ENCODE assay signal across 16 cellular contexts in genomic region chr3:122003112-122003511, GRCh38. TPM values are rescaled to one million over a fixed set of nuclear protein-coding genes. Genes with fewer than 3 reads are reported as not detected.
DNase-seq lines count a peak whose midpoint lies in the region; ATAC-seq, FAIRE-seq and TF ChIP-seq lines count a peak whose summit lies in the region.
"Had no signal": no experiment of that assay in that cellular context is flagged by ENCODE, and none has a peak within 500 bp of the region (broad histone marks: within the 10 kb centered on the region; RNA-seq: fewer than 3 reads in every experiment).

No MANE protein-coding gene starts in this region.

- H3K27me3 ChIP-seq in OCI-LY1 (ENCODE audit: insufficient read depth, low read length) (no peaks in the 10 kb centered on the region), small intestine (ENCODE audit: control insufficient read depth in 2 of 2, insufficient read depth in 2 of 2, low read length in 2 of 2) (peaks cover 0 to 2% of the 10 kb centered on the region in 2 donors)

- ATAC-seq in stimulated activated naive B cell treated with anti-CD40 and anti-IgM and Interleukin-4, amounts not matched to agents 10 μg/mL and 1 μg/mL and 100 μg/mL, for 72 hours (replicated peaks): peak; percentile 54 to 62
- no peak for ATAC-seq in HG02588 (IDR thresholded peaks at IDR 0.05; ENCODE audit: unreplicated experiment)
- ATAC-seq: A549 had no signal

- peaks cover 28% of the 10 kb centered on the region for H3K4me1 Mint-ChIP-seq in activated CD4-positive, alpha-beta T cell treated with anti-CD3 and anti-CD28 coated beads, Interleukin-2, amount 10 ng/mL, durations not matched to agents 24 days and 14 days
- peaks cover 69% of the 10 kb centered on the region for H3K4me1 Mint-ChIP-seq in dendritic cell treated with granulocyte-macrophage colony-stimulating factor and Interleukin-4, amounts not matched to agents 40 ng/mL and 50 ng/mL, for 4 days (ENCODE audit: low read depth)
- H3K4me1 Mint-ChIP-seq in stimulated activated naive B cell treated with anti-CD40 and anti-IgM and Interleukin-4, amounts not matched to agents 10 μg/mL and 1 μg/mL and 100 μg/mL, for 72 hours: peaks cover 61 to 81% of the 10 kb centered on the region in 2 donors

- FAIRE-seq in small intestine (lab: Jason Lieb, UNC): no peak
- FAIRE-seq: A549 had no signal

- H3K79me2 ChIP-seq in OCI-LY1 (ENCODE audit: insufficient read depth, low read length): no peaks in the 10 kb centered on the region

- peak overlapping the region; percentile 0; the same call in 1 of the 2 replicates for H3K9ac ChIP-seq in OCI-LY1 (ENCODE audit: low read length)

- H3K9me3 ChIP-seq in OCI-LY1 (ENCODE audit: low read length) (no peaks in the 10 kb centered on the region), small intestine (ENCODE audit: control insufficient read depth, low read depth) (no peaks in the 10 kb centered on the region)
- H3K9me3 ChIP-seq: A549 had no signal

- peaks cover 16% of the 10 kb centered on the region; the same call in 1 of the 2 replicates for H3K36me3 ChIP-seq in OCI-LY1 (ENCODE audit: insufficient read depth, low read length)
- no peaks in the 10 kb centered on the region for H3K36me3 ChIP-seq in small intestine (ENCODE audit: control insufficient read depth in 2 of 2, insufficient read depth in 2 of 2, low read length in 2 of 2)

- no peaks in the 10 kb centered on the region for H4K20me1 ChIP-seq in OCI-LY1 (ENCODE audit: insufficient read depth, low read length)

- H3K4me3 ChIP-seq in OCI-LY1 (ENCODE audit: low read depth, low read length, poor library complexity, severe bottlenecking) (peak overlapping the region; percentile 1), small intestine (ENCODE audit: low read depth in 1 of 2, low read length in 2 of 2) (no peak overlapping the region)
- H3K4me3 ChIP-seq: A549, lung had no signal

- no peak for DNase-seq in activated CD4-positive, alpha-beta T cell treated with anti-CD3 and anti-CD28 coated beads, Interleukin-2, amount 10 ng/mL, durations not matched to agents 24 days and 14 days
- no peak for DNase-seq in activated CD4-positive, alpha-beta T cell treated with anti-CD3 and anti-CD28 coated beads, Interleukin-2, amount 50 U/mL, for 4 hours
- peak; percentile 51 for DNase-seq in stimulated activated naive B cell treated with anti-CD40 and anti-IgM and Interleukin-4, amounts not matched to agents 10 μg/mL and 1 μg/mL and 100 μg/mL, for 72 hours
- DNase-seq in small intestine: no peak
- no peak for DNase-seq in putamen (ENCODE audit: low spot score)
- DNase-seq: activated effector memory CD4-positive, alpha-beta T cell treated with Interleukin-2 at 50 U/mL for 16 hours; HCEC 1CT; NCI-H1105 treated with DMSO at 0.1 percent for 48 hours; NCI-H446 had no signal

- 49 to 84% (median 74%) methylated on average over 6 of the region's 6 CpGs for WGBS in small intestine, 3 donors

- H2AFZ ChIP-seq in OCI-LY1 (ENCODE audit: low read length): no peak overlapping the region

- H3K4me2 ChIP-seq in OCI-LY1 (ENCODE audit: low read length): peak overlapping the region; percentile 32
- H3K4me2 ChIP-seq: A549 had no signal

- H3K9me3 Mint-ChIP-seq in activated CD4-positive, alpha-beta T cell treated with anti-CD3 and anti-CD28 coated beads, Interleukin-2, amount 10 ng/mL, durations not matched to agents 24 days and 14 days: no peaks in the 10 kb centered on the region
- H3K9me3 Mint-ChIP-seq in dendritic cell treated with granulocyte-macrophage colony-stimulating factor and Interleukin-4, amounts not matched to agents 40 ng/mL and 50 ng/mL, for 4 days: no peaks in the 10 kb centered on the region
- no peaks in the 10 kb centered on the region for H3K9me3 Mint-ChIP-seq in stimulated activated naive B cell treated with anti-CD40 and anti-IgM and Interleukin-4, amounts not matched to agents 10 μg/mL and 1 μg/mL and 100 μg/mL, for 72 hours

- H3K4me1 ChIP-seq in OCI-LY1 (ENCODE audit: insufficient read depth, low read length, severe bottlenecking): peaks cover 57% of the 10 kb centered on the region
- no peaks in the 10 kb centered on the region for H3K4me1 ChIP-seq in small intestine (ENCODE audit: control insufficient read depth in 2 of 2, insufficient read depth in 1 of 2, low read depth in 1 of 2, low read length in 1 of 2)
- H3K4me1 ChIP-seq: A549 had no signal

- H3K4me3 Mint-ChIP-seq in activated CD4-positive, alpha-beta T cell treated with anti-CD3 and anti-CD28 coated beads, Interleukin-2, amount 10 ng/mL, durations not matched to agents 24 days and 14 days: no peak overlapping the region
- H3K4me3 Mint-ChIP-seq in dendritic cell treated with granulocyte-macrophage colony-stimulating factor and Interleukin-4, amounts not matched to agents 40 ng/mL and 50 ng/mL, for 4 days: peak overlapping the region; percentile 53
- peak overlapping the region; percentile 72 to 77 for H3K4me3 Mint-ChIP-seq in stimulated activated naive B cell treated with anti-CD40 and anti-IgM and Interleukin-4, amounts not matched to agents 10 μg/mL and 1 μg/mL and 100 μg/mL, for 72 hours

- no peaks in the 10 kb centered on the region for H3K9me2 ChIP-seq in OCI-LY1 (ENCODE audit: low read depth, low read length)

- intact Hi-C loops in activated CD4-positive, alpha-beta T cell treated with anti-CD3 and anti-CD28 coated beads, Interleukin-2, amount 10 ng/mL, durations not matched to agents 24 days and 14 days (cut with micrococcal nuclease): loop anchor here (10.0 kb wide), 1 partner anchor 458 kb away; the partner anchor contains the start of gene POLQ
- intact Hi-C loops in dendritic cell treated with granulocyte-macrophage colony-stimulating factor and Interleukin-4, amounts not matched to agents 40 ng/mL and 50 ng/mL, for 4 days (cut with micrococcal nuclease): no loop called here

- no peaks in the 10 kb centered on the region for H3F3A ChIP-seq in OCI-LY1 (ENCODE audit: insufficient read depth, low read length)

- H3K27ac ChIP-seq in OCI-LY1 (ENCODE audit: low read depth, low read length, poor library complexity, severe bottlenecking) (peak overlapping the region; percentile 24), small intestine (ENCODE audit: low read depth in 1 of 2, low read length in 1 of 2) (no peak overlapping the region)
- H3K27ac ChIP-seq: A549, RWPE1 had no signal

- no peaks in the 10 kb centered on the region for H3K36me3 Mint-ChIP-seq in activated CD4-positive, alpha-beta T cell treated with anti-CD3 and anti-CD28 coated beads, Interleukin-2, amount 10 ng/mL, durations not matched to agents 24 days and 14 days (ENCODE audit: low read depth)
- H3K36me3 Mint-ChIP-seq in dendritic cell treated with granulocyte-macrophage colony-stimulating factor and Interleukin-4, amounts not matched to agents 40 ng/mL and 50 ng/mL, for 4 days (ENCODE audit: low read depth): no peaks in the 10 kb centered on the region
- peaks cover 0 to 8% of the 10 kb centered on the region in 2 donors for H3K36me3 Mint-ChIP-seq in stimulated activated naive B cell treated with anti-CD40 and anti-IgM and Interleukin-4, amounts not matched to agents 10 μg/mL and 1 μg/mL and 100 μg/mL, for 72 hours

- no peak for TF ChIP-seq CTCF in OCI-LY1 (IDR thresholded peaks at IDR 0.05; ENCODE audit: low read length)

- peaks cover 8% of the 10 kb centered on the region for H3K27me3 Mint-ChIP-seq in activated CD4-positive, alpha-beta T cell treated with anti-CD3 and anti-CD28 coated beads, Interleukin-2, amount 10 ng/mL, durations not matched to agents 24 days and 14 days
- H3K27me3 Mint-ChIP-seq in dendritic cell treated with granulocyte-macrophage colony-stimulating factor and Interleukin-4, amounts not matched to agents 40 ng/mL and 50 ng/mL, for 4 days: peaks cover 3% of the 10 kb centered on the region
- no peaks in the 10 kb centered on the region for H3K27me3 Mint-ChIP-seq in stimulated activated naive B cell treated with anti-CD40 and anti-IgM and Interleukin-4, amounts not matched to agents 10 μg/mL and 1 μg/mL and 100 μg/mL, for 72 hours

- H3K27ac Mint-ChIP-seq in activated CD4-positive, alpha-beta T cell treated with anti-CD3 and anti-CD28 coated beads, Interleukin-2, amount 10 ng/mL, durations not matched to agents 24 days and 14 days: peak overlapping the region; percentile 36
- H3K27ac Mint-ChIP-seq in dendritic cell treated with granulocyte-macrophage colony-stimulating factor and Interleukin-4, amounts not matched to agents 40 ng/mL and 50 ng/mL, for 4 days: peak overlapping the region; percentile 89
- H3K27ac Mint-ChIP-seq in stimulated activated naive B cell treated with anti-CD40 and anti-IgM and Interleukin-4, amounts not matched to agents 10 μg/mL and 1 μg/mL and 100 μg/mL, for 72 hours: peak overlapping the region; percentile 89

RNA-seq across cellular contexts. Expression of gene ILDR1, which starts 18.9 kb away (rescaled TPM):
- total RNA-seq in activated CD4-positive, alpha-beta T cell treated with anti-CD3 and anti-CD28 coated beads, Interleukin-2, amount 10 ng/mL, durations not matched to agents 24 days and 14 days: 0.16 and 0.17 TPM in 2 replicates
- polyA plus RNA-seq in small intestine: 1 to 10 TPM in 1 of 3 donors, under 1 TPM in 2; 0.22 to 4.8 (median 0.81) TPM
- total RNA-seq: HT1080 had no signal
- polyA plus RNA-seq: A549 had no signal

RNA-seq across cellular contexts. Expression of gene CD86, which starts 52.0 kb away (rescaled TPM):
- 1.4 TPM in 2 replicates for total RNA-seq in activated CD4-positive, alpha-beta T cell treated with anti-CD3 and anti-CD28 coated beads, Interleukin-2, amount 10 ng/mL, durations not matched to agents 24 days and 14 days
- 1 to 10 TPM in 2 of 3 donors, under 1 TPM in 1; 0.89 to 2.4 (median 1.9) TPM for polyA plus RNA-seq in small intestine
- total RNA-seq: HT1080 had no signal

Comparison
In these comparisons a context has a peak if more than half of its experiments do, and no peak if none do; other contexts are left out.
1. H3K27ac Mint-ChIP-seq: peak in every context shown above with its lines; median percentile 89 in dendritic cell treated with granulocyte-macrophage colony-stimulating factor and Interleukin-4, amounts not matched to agents 40 ng/mL and 50 ng/mL, for 4 days; 89 in stimulated activated naive B cell treated with anti-CD40 and anti-IgM and Interleukin-4, amounts not matched to agents 10 μg/mL and 1 μg/mL and 100 μg/mL, for 72 hours; 36 in activated CD4-positive, alpha-beta T cell treated with anti-CD3 and anti-CD28 coated beads, Interleukin-2, amount 10 ng/mL, durations not matched to agents 24 days and 14 days.